In the genomic region with DNA sequence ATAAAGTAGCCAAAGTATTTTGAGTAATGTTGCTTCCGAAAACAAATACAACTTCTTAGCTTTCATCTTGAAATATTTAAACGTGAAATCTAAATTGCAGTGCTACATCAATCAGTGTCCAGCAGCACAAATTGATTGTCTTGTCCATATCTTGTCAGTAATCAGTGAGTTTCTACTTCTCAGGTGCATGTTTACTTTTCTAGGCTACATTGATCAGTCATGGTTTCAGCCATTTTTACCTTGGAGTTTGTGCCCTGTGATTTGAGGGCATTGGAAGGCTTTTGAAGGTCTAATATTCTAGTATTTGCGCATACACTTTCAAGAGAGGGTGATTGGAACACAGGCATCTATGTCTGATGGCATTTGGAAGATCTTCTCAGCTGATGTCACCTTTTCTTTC, we compare ENCODE assay signal across 20 cellular contexts. TPM values are rescaled to one million over a fixed set of nuclear protein-coding genes. Genes with fewer than 3 reads are reported as not detected.
DNase-seq lines count a peak whose midpoint lies in the region; ATAC-seq and TF ChIP-seq lines count a peak whose summit lies in the region.
"Had no signal": no experiment of that assay in that cellular context is flagged by ENCODE, and none has a peak within 500 bp of the region (broad histone marks: within the 10 kb centered on the region; RNA-seq: fewer than 3 reads in every experiment).

No MANE protein-coding gene starts in this region.

- no peak for TF ChIP-seq CTCF in brain (conservative IDR thresholded peaks at IDR 0.05)
- TF ChIP-seq CTCF in right lobe of liver (IDR thresholded peaks at IDR 0.05), result no peak
- TF ChIP-seq CTCF in thyroid gland (IDR thresholded peaks at IDR 0.05), result no peak

- H3K4me1 Mint-ChIP-seq in brain, result peaks cover 37% of the 10 kb centered on the region

- H3K4me1 ChIP-seq in right lobe of liver (no peaks in the 10 kb centered on the region), thyroid gland (peaks cover 39 to 68% of the 10 kb centered on the region in 2 donors)
- H3K4me1 ChIP-seq: SJSA1 had no signal

- H3K36me3 ChIP-seq in right lobe of liver (no peaks in the 10 kb centered on the region), thyroid gland (no peaks in the 10 kb centered on the region)
- H3K36me3 ChIP-seq: SJSA1 had no signal

- intact Hi-C loops in right lobe of liver (cut with DNase I), result no loop called here
- intact Hi-C loops in thyroid gland (cut with DNase I), result loop anchor here (10.0 kb wide), 1 partner anchor 90 kb away; no protein-coding TSS in a partner anchor

- H3K27ac Mint-ChIP-seq in brain, result peak overlapping the region in 2 of 5 experiments; percentile 18
- H3K27ac Mint-ChIP-seq: CD8-positive, alpha-beta T cell had no signal

- H3K4me3 ChIP-seq in right lobe of liver (no peak overlapping the region), thyroid gland (replicated peaks in 1 of 3) (no peak overlapping the region)
- H3K4me3 ChIP-seq: SJSA1 had no signal

- H3K4me3 Mint-ChIP-seq in brain, result peak overlapping the region; percentile 29 to 72 (median 45)
- H3K4me3 Mint-ChIP-seq: CD8-positive, alpha-beta T cell had no signal

- H3K36me3 Mint-ChIP-seq in brain, result peaks cover 10% of the 10 kb centered on the region
- H3K36me3 Mint-ChIP-seq: CD8-positive, alpha-beta T cell had no signal

- DNase-seq in NCI-H2029 treated with DMSO at 0.1 percent for 48 hours (lab: John Stamatoyannopoulos, UW), result peak; percentile 55
- DNase-seq in NCI-H2029 (lab: John Stamatoyannopoulos, UW), result no peak
- DNase-seq in right lobe of liver, result no peak
- no peak for DNase-seq in thyroid gland
- DNase-seq in NK-92 (lab: John Stamatoyannopoulos, UW; ENCODE audit: unreplicated experiment), result no peak
- no peak for DNase-seq in NCI-H1105 treated with DMSO at 0.1 percent for 48 hours (lab: John Stamatoyannopoulos, UW)
- DNase-seq in HPDE6-E6E7 (ENCODE audit: extremely low spot score), result no peak
- DNase-seq: 8988T; AML-193; C1 segment of cervical spinal cord; CD8-positive, alpha-beta T cell; GDM1; Kasumi-1; NCI-H1417 treated with DMSO at 0.1 percent for 48 hours; NCI-H226; NCI-H748 treated with DMSO at 0.1 percent for 48 hours had no signal

- H3K27me3 Mint-ChIP-seq in brain, result no peaks in the 10 kb centered on the region

- no peaks in the 10 kb centered on the region for H3K27me3 ChIP-seq in right lobe of liver
- H3K27me3 ChIP-seq in thyroid gland, result no peaks in the 10 kb centered on the region
- H3K27me3 ChIP-seq: SJSA1 had no signal

- H3K9me3 ChIP-seq in right lobe of liver (no peaks in the 10 kb centered on the region), thyroid gland (no peaks in the 10 kb centered on the region)
- H3K9me3 ChIP-seq: SJSA1 had no signal

- H3K27ac ChIP-seq in right lobe of liver, result no peak overlapping the region
- H3K27ac ChIP-seq in thyroid gland, result peak overlapping the region; percentile 94 to 99 (median 99)
- H3K27ac ChIP-seq: SJSA1 had no signal

- 55% methylated on average over 3 of the region's 3 CpGs for WGBS in right lobe of liver (ENCODE audit: insufficient coverage, low coverage, low lambda C conversion rate, missing lambda C conversion rate)
- 41 to 51% methylated on average over 3 of the region's 3 CpGs for WGBS in thyroid gland, 2 donors

- no peak for TF ChIP-seq POLR2A in right lobe of liver (IDR thresholded peaks at IDR 0.05)
- no peak for TF ChIP-seq POLR2A in thyroid gland (IDR thresholded peaks at IDR 0.05)

- peak in 3 of 4 donors; percentile 28 to 45 (median 43) for ATAC-seq in right lobe of liver
- ATAC-seq: CD8-positive, alpha-beta T cell had no signal

- no peaks in the 10 kb centered on the region for H3K9me3 Mint-ChIP-seq in brain
- H3K9me3 Mint-ChIP-seq: CD8-positive, alpha-beta T cell had no signal

RNA-seq across cellular contexts. Expression of gene RMST, which starts 12.4 kb away (rescaled TPM):
- 3.7 TPM for polyA plus RNA-seq in brain (ENCODE audit: insufficient read depth, low read depth, low replicate concordance)
- under 1 TPM in 3 of 6 experiments, not detected in 3; 0.12 to 0.50 (median 0.13) TPM for total RNA-seq in right lobe of liver
- 1,000 to 10,000 TPM; 1,352 to 4,044 (median 2,415) TPM for total RNA-seq in thyroid gland
- total RNA-seq: CD8-positive, alpha-beta T cell; MCF 10A; SJSA1 had no signal
- polyA plus RNA-seq: AG04450 had no signal

Comparison
In these comparisons a context has a peak if more than half of its experiments do, and no peak if none do; other contexts are left out.
1. H3K27ac ChIP-seq: peak in thyroid gland (3 of 3); none in right lobe of liver (0 of 3).
2. RNA of gene RMST, which starts 12.4 kb away (total RNA-seq): 1,352 to 4,044 TPM in thyroid gland; 0.12 to 0.50 TPM in right lobe of liver; every median in the first group is over 100 times any median in the second.